ENCODE assay signal across 16 cellular contexts in genomic region chr6:139904158-139904533, GRCh38.
DNase-seq lines count a peak whose midpoint lies in the region; ATAC-seq and TF ChIP-seq lines count a peak whose summit lies in the region.
"Had no signal": no experiment of that assay in that cellular context is flagged by ENCODE, and none has a peak within 500 bp of the region (broad histone marks: within the 10 kb centered on the region; RNA-seq: fewer than 3 reads in every experiment).

No MANE protein-coding gene starts in this region.

- H3K4me1 ChIP-seq in Panc1 (ENCODE audit: control insufficient read depth, insufficient read depth, low read length), result no peaks in the 10 kb centered on the region
- H3K4me1 ChIP-seq in parathyroid adenoma, result peaks cover 19% of the 10 kb centered on the region
- H3K4me1 ChIP-seq: breast epithelium had no signal

- no peak for TF ChIP-seq CTCF in Panc1 (IDR thresholded peaks at IDR 0.05)
- TF ChIP-seq CTCF in parathyroid adenoma (IDR thresholded peaks at IDR 0.05), result no peak
- TF ChIP-seq CTCF in endothelial cell (IDR thresholded peaks at IDR 0.05; ENCODE audit: unreplicated experiment), result no peak

- CTCF ChIA-PET in Panc1 (lab: Charles Lee), result no interaction called here

- DNase-seq in Panc1 (ENCODE audit: low read depth, low spot score) (no peak), endothelial cell (ENCODE audit: low spot score) (no peak), middle frontal gyrus (ENCODE audit: extremely low spot score, low spot score) (no peak), DMS153 (lab: John Stamatoyannopoulos, UW) (no peak)
- DNase-seq: activated gamma-delta T cell; endodermal cell; H9; kidney; naive thymus-derived CD8-positive, alpha-beta T cell; thyroid gland had no signal

- H3K27ac ChIP-seq in Panc1 (ENCODE audit: low read length) (peak overlapping the region; percentile 39; the same call in 1 of the 2 replicates), parathyroid adenoma (no peak overlapping the region)
- H3K27ac ChIP-seq: breast epithelium, C4-2B had no signal

- H3K4me2 ChIP-seq in parathyroid adenoma (ENCODE audit: low read length), result no peak overlapping the region

- no peaks in the 10 kb centered on the region for H3K36me3 ChIP-seq in Panc1 (ENCODE audit: control insufficient read depth, insufficient read depth, low read length)
- H3K36me3 ChIP-seq in parathyroid adenoma (ENCODE audit: control insufficient read depth, insufficient read depth, low read length), result no peaks in the 10 kb centered on the region
- H3K36me3 ChIP-seq: breast epithelium, thyroid gland had no signal

- peaks cover 4% of the 10 kb centered on the region for H3K4me1 Mint-ChIP-seq in endothelial cell (ENCODE audit: unreplicated experiment)

- no TSS peak for BruUV-seq in Panc1 (replicated peaks; lab: Mats Ljungman, UMichigan)

- H3K4me3 ChIP-seq in Panc1 (ENCODE audit: low read depth in 2 of 2, low read length in 2 of 2), result no peak overlapping the region
- no peak overlapping the region for H3K4me3 ChIP-seq in parathyroid adenoma (ENCODE audit: low read depth, low read length)
- H3K4me3 ChIP-seq: breast epithelium, thyroid gland had no signal

- H3K4me3 Mint-ChIP-seq in endothelial cell (ENCODE audit: unreplicated experiment), result no peak overlapping the region
- H3K4me3 Mint-ChIP-seq: endodermal cell; H9; naive thymus-derived CD8-positive, alpha-beta T cell had no signal

- H3K27me3 ChIP-seq in Panc1 (ENCODE audit: control insufficient read depth, insufficient read depth, low read length) (no peaks in the 10 kb centered on the region), parathyroid adenoma (ENCODE audit: control insufficient read depth, insufficient read depth, low read length) (no peaks in the 10 kb centered on the region)
- H3K27me3 ChIP-seq: breast epithelium, thyroid gland had no signal

- in situ Hi-C loops in Panc1 (cut with HindIII; ENCODE audit: low pct_unique_long_range_greater_than_20kb, low sequenced_read_pairs), result no loop called here

- H3K27me3 Mint-ChIP-seq in endothelial cell (ENCODE audit: unreplicated experiment), result peaks cover 2% of the 10 kb centered on the region

- no peaks in the 10 kb centered on the region for H3K79me2 ChIP-seq in parathyroid adenoma

- H2AFZ ChIP-seq in parathyroid adenoma, result peak overlapping the region; percentile 51

- ATAC-seq in GM19397 (IDR thresholded peaks at IDR 0.05; ENCODE audit: unreplicated experiment) (peak; percentile 20), HG03045 (IDR thresholded peaks at IDR 0.05; ENCODE audit: unreplicated experiment) (peak; percentile 21), Panc1 (no peak), SK-N-SH treated with all-trans-retinoic acid at 6 μM for 48 hours (no peak)
- ATAC-seq: naive thymus-derived CD8-positive, alpha-beta T cell had no signal

- intact Hi-C loops in Panc1 (cut with micrococcal nuclease; ENCODE audit: unreplicated experiment), result no loop called here

- H3K9ac ChIP-seq in parathyroid adenoma, result no peak overlapping the region

- H3K9me3 Mint-ChIP-seq in endothelial cell (ENCODE audit: unreplicated experiment), result no peaks in the 10 kb centered on the region
- H3K9me3 Mint-ChIP-seq: naive thymus-derived CD8-positive, alpha-beta T cell had no signal

- no peak overlapping the region for H3K27ac Mint-ChIP-seq in endothelial cell (ENCODE audit: unreplicated experiment)
- H3K27ac Mint-ChIP-seq: endodermal cell; H9; naive thymus-derived CD8-positive, alpha-beta T cell had no signal

- no peaks in the 10 kb centered on the region for H3K36me3 Mint-ChIP-seq in endothelial cell (ENCODE audit: low read depth, unreplicated experiment)
- H3K36me3 Mint-ChIP-seq: naive thymus-derived CD8-positive, alpha-beta T cell had no signal

- POLR2A ChIA-PET in Panc1 (lab: Charles Lee), result no interaction called here

- H3K9me3 ChIP-seq in Panc1 (ENCODE audit: control insufficient read depth, insufficient read depth, low read depth, low read length), result peaks cover 5% of the 10 kb centered on the region; the same call in 1 of the 2 replicates
- H3K9me3 ChIP-seq in parathyroid adenoma (ENCODE audit: control insufficient read depth, low read length), result no peaks in the 10 kb centered on the region
- H3K9me3 ChIP-seq: breast epithelium, thyroid gland had no signal

TF ChIP-seq in SK-N-SH treated with all-trans-retinoic acid at 6 μM for 48 hours, 23 proteins besides CTCF, POLR2A, EP300 and RAD21:
- no peak for TF ChIP-seq ISL1 (CRISPR knock-in tag; IDR thresholded peaks at IDR 0.05)
- TF ChIP-seq ZNF565 (CRISPR knock-in tag; conservative IDR thresholded peaks at IDR 0.05; ENCODE audit: low read depth), result no peak

Comparison
In these comparisons a context has a peak if more than half of its experiments do, and no peak if none do; other contexts are left out.
1. ATAC-seq: peak in GM19397 (single experiment) and HG03045 (single experiment); none in Panc1 (single experiment) and SK-N-SH treated with all-trans-retinoic acid at 6 μM for 48 hours (single experiment).